In the genomic region with DNA sequence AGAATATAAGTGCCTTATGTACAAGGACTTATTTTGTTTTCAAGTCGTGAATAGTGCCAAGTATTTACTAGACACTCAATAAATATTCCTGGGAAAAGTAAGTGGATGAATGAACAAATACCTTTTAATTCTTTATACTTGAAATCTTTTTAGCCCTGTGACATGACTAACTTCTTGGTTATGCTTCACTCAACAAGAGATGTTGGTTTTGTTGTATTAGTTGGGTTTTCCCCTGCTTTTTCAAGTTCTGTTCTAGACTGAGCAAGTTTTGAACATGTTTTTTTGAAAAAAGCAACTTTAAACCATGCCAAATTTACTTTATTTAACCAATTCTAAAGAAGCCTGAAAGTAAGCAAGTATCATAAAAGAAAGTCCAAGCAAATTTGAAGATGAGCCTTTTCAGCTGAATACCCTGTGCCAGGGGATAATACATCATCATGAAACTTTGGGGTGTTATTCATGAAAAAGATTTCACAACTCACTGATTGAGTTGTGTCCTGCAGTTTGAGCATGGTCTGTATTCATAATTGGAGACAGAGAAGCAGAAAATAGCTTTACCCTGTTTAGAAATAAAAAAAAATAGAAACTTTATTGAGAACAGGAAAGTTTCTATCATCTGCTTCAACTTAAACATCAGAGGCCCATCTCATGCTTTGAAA, we compare ENCODE assay signal across 1 cellular context.
TF ChIP-seq lines count a peak whose summit lies in the region.

No MANE protein-coding gene starts in this region.

TF ChIP-seq in SK-N-SH treated with all-trans-retinoic acid at 6 μM for 48 hours, 23 proteins besides CTCF, POLR2A, EP300 and RAD21 (continued from another document):
- no peak for TF ChIP-seq CREB5 (CRISPR knock-in tag; IDR thresholded peaks at IDR 0.05; ENCODE audit: low read depth)
